In the genomic region with DNA sequence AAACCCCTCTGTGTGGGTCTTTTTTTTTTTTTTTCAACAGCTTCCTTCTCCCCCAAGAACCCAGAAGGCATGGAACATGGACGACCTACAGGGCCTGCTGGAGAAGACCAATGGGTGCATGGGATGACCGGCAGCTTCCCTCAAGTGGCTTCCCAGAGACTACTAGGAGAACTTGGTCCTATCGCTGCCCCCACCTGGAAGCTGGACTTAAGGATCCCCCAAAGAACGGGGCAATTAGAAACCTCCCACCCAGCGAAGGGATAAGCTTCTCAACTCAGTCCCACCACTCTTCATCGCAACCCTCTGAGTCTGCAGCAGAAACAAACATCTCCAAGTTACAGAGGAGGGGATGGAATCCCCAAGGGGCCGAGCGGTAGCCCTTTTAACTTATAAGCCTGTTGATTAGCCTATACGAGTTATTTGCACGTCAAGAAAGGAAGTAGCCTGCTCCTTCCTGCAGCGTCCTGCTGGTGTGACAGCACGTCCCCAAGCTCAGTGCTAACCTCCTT, we compare ENCODE assay signal across 8 cellular contexts. TPM values are rescaled to one million over a fixed set of nuclear protein-coding genes. Genes with fewer than 3 reads are reported as not detected.
A peak's percentile ranks its signal among the peaks of the same experiment; 100 is the strongest.
DNase-seq lines count a peak whose midpoint lies in the region; ATAC-seq and TF ChIP-seq lines count a peak whose summit lies in the region.

No MANE protein-coding gene starts in this region.

- H3K9me2 ChIP-seq in MM.1S (replicated peaks; ENCODE audit: insufficient read depth, low read length) = no peaks in the 10 kb centered on the region

- H3K27me3 Mint-ChIP-seq in Caco-2 (ENCODE audit: insufficient read depth, unreplicated experiment) = no peaks in the 10 kb centered on the region

- CTCF ChIA-PET in Caco-2 (lab: Charles Lee) = interaction anchor here (1.4 to 4.0 kb wide), 3 partner anchors 16 to 72 kb away, joined by 7 to 42 read pairs (median 29); a partner anchor contains a TSS

- H3K27ac ChIP-seq in MM.1S (ENCODE audit: low read length) (peak overlapping the region; percentile 51; the same call in 1 of the 2 replicates), ectodermal cell (ENCODE audit: insufficient read depth, low read depth, low read length, poor library complexity, severe bottlenecking) (no peak overlapping the region)

- TF ChIP-seq CTCF in Caco-2 (IDR thresholded peaks at IDR 0.05; ENCODE audit: insufficient read depth in 1 of 2, low read depth in 1 of 2, low read length in 1 of 2, severe bottlenecking in 1 of 2, unreplicated experiment in 1 of 2) (no peak), MM.1S (IDR thresholded peaks at IDR 0.05; ENCODE audit: low read length) (no peak)

- H3K4me3 ChIP-seq in Caco-2 (ENCODE audit: low read depth, low read length) (peak overlapping the region; percentile 73), MM.1S (ENCODE audit: low read length) (peak overlapping the region; percentile 86), ectodermal cell (ENCODE audit: insufficient read depth, low read depth, low read length) (peak overlapping the region; percentile 58), neuron (ENCODE audit: low read length) (peak overlapping the region; percentile 59)

- H3K4me1 ChIP-seq in Caco-2 (peaks cover 6% of the 10 kb centered on the region), MM.1S (ENCODE audit: low read length) (peaks cover 9% of the 10 kb centered on the region; the same call in 1 of the 2 replicates), ectodermal cell (ENCODE audit: control insufficient read depth, insufficient read depth, low read length) (peaks cover 16% of the 10 kb centered on the region), neuron (ENCODE audit: insufficient read depth, low read length) (peaks cover 14% of the 10 kb centered on the region)

- no peaks in the 10 kb centered on the region for H3K27me3 ChIP-seq in Caco-2 (replicated peaks; ENCODE audit: control insufficient read depth, insufficient read depth, low read length)
- H3K27me3 ChIP-seq in MM.1S (replicated peaks; ENCODE audit: insufficient read depth, low read length) = no peaks in the 10 kb centered on the region
- no peaks in the 10 kb centered on the region for H3K27me3 ChIP-seq in ectodermal cell (ENCODE audit: control insufficient read depth, insufficient read depth, low read length, poor library complexity, severe bottlenecking)
- H3K27me3 ChIP-seq in neuron (ENCODE audit: insufficient read depth, low read length) = no peaks in the 10 kb centered on the region

- intact Hi-C loops in Caco-2 (cut with micrococcal nuclease; ENCODE audit: unreplicated experiment) = no loop called here

- WGBS in ectodermal cell, 2 experiments = 23 to 28% methylated on average over 12 of the region's 12 CpGs

- TSS peak; percentile 58 for BruUV-seq in Caco-2 (replicated peaks; lab: Mats Ljungman, UMichigan)

- H3K36me3 Mint-ChIP-seq in Caco-2 (ENCODE audit: insufficient read depth, unreplicated experiment) = peaks cover 34% of the 10 kb centered on the region

- DNase-seq in Caco-2 (no peak), MM.1S (peak; percentile 16), NCI-H748 (lab: John Stamatoyannopoulos, UW; ENCODE audit: unreplicated experiment) (no peak), NCI-H146 (lab: John Stamatoyannopoulos, UW) (no peak), putamen (ENCODE audit: low spot score) (no peak)

- H3K4me3 Mint-ChIP-seq in Caco-2 (ENCODE audit: unreplicated experiment) = peak overlapping the region; percentile 94

- H3K79me2 ChIP-seq in MM.1S (ENCODE audit: low read length) = peaks cover 38% of the 10 kb centered on the region

- peak overlapping the region; percentile 78 for H3K4me2 ChIP-seq in MM.1S (ENCODE audit: low read depth, low read length)

- POLR2A ChIA-PET in Caco-2 (lab: Charles Lee) = interaction anchor here (3.9 kb wide), 1 partner anchor 16 kb away, joined by 82 read pairs; a partner anchor contains a TSS

- H2AFZ ChIP-seq in MM.1S (ENCODE audit: low read length) = 0 out of 2 replicates have a peak overlapping the region, but pooled peaks have one; percentile 29
- H2AFZ ChIP-seq in neuron (ENCODE audit: low read depth, low read length) = no peak overlapping the region

- H3F3A ChIP-seq in MM.1S (ENCODE audit: insufficient read depth, low read length) = peaks cover 10% of the 10 kb centered on the region; the same call in 1 of the 2 replicates

- peak overlapping the region; percentile 83; the same call in 1 of the 2 replicates for H3K9ac ChIP-seq in MM.1S (ENCODE audit: low read length)

- H3K36me3 ChIP-seq in Caco-2 (ENCODE audit: control insufficient read depth, insufficient read depth, low read length) = no peaks in the 10 kb centered on the region; the same call in 1 of the 2 replicates
- H3K36me3 ChIP-seq in MM.1S (replicated peaks; ENCODE audit: insufficient read depth, low read length) = 0 out of 2 replicates have a peak, but pooled peaks cover 5% of the 10 kb centered on the region
- peaks cover 17% of the 10 kb centered on the region for H3K36me3 ChIP-seq in ectodermal cell (ENCODE audit: control insufficient read depth, insufficient read depth, low read length)
- peaks cover 8% of the 10 kb centered on the region for H3K36me3 ChIP-seq in neuron (ENCODE audit: insufficient read depth, low read length)

- ATAC-seq in GM21786 (IDR thresholded peaks at IDR 0.05; ENCODE audit: unreplicated experiment) = no peak

- H3K9me3 ChIP-seq in Caco-2 (no peaks in the 10 kb centered on the region), MM.1S (replicated peaks; ENCODE audit: insufficient read depth, low read length) (no peaks in the 10 kb centered on the region), ectodermal cell (ENCODE audit: control insufficient read depth, low read length) (no peaks in the 10 kb centered on the region), neuron (ENCODE audit: low read length) (no peaks in the 10 kb centered on the region)

- no peaks in the 10 kb centered on the region for H3K9me3 Mint-ChIP-seq in Caco-2 (ENCODE audit: unreplicated experiment)

- peak overlapping the region; percentile 95 for H3K27ac Mint-ChIP-seq in Caco-2 (ENCODE audit: unreplicated experiment)

- H4K20me1 ChIP-seq in MM.1S (ENCODE audit: insufficient read depth, low read length) = no peaks in the 10 kb centered on the region

- peaks cover 11% of the 10 kb centered on the region for H3K4me1 Mint-ChIP-seq in Caco-2 (ENCODE audit: low read depth, unreplicated experiment)

RNA-seq across cellular contexts. Expression of a gene that starts 1.4 kb away (rescaled TPM):
- 41.1 and 42.3 TPM in 2 replicates for total RNA-seq in Caco-2 (2022)
- polyA plus RNA-seq in ectodermal cell (2013, experiment 1 of 4) = 67.5 TPM
- polyA plus RNA-seq in ectodermal cell (2013, experiment 2 of 4) = 70.2 TPM
- polyA plus RNA-seq in ectodermal cell (2013, experiment 3 of 4) = 64.8 TPM
- 68.6 TPM for polyA plus RNA-seq in ectodermal cell (2013, experiment 4 of 4)

RNA-seq across cellular contexts. Expression of a gene that starts 7.1 kb away (rescaled TPM):
- total RNA-seq in Caco-2 (2022) = 9.4 and 10.2 TPM in 2 replicates
- polyA plus RNA-seq in ectodermal cell (2013, experiment 1 of 4) = 7.6 TPM
- polyA plus RNA-seq in ectodermal cell (2013, experiment 2 of 4) = 11.6 TPM
- polyA plus RNA-seq in ectodermal cell (2013, experiment 3 of 4) = 8.1 TPM
- 9.6 TPM for polyA plus RNA-seq in ectodermal cell (2013, experiment 4 of 4)

RNA-seq across cellular contexts. Expression of a gene that starts 16.6 kb away (rescaled TPM):
- 313 TPM in 2 replicates for total RNA-seq in Caco-2 (2022)
- polyA plus RNA-seq in ectodermal cell (2013, experiment 1 of 4) = 211 TPM
- polyA plus RNA-seq in ectodermal cell (2013, experiment 2 of 4) = 185 TPM
- polyA plus RNA-seq in ectodermal cell (2013, experiment 3 of 4) = 240 TPM
- 262 TPM for polyA plus RNA-seq in ectodermal cell (2013, experiment 4 of 4)

RNA-seq across cellular contexts. Expression of a gene that starts 50.9 kb away (rescaled TPM):
- 0.82 and 0.86 TPM in 2 replicates for total RNA-seq in Caco-2 (2022)
- 0.52 TPM for polyA plus RNA-seq in ectodermal cell (2013, experiment 1 of 4)
- 0.25 TPM for polyA plus RNA-seq in ectodermal cell (2013, experiment 2 of 4)
- polyA plus RNA-seq in ectodermal cell (2013, experiment 3 of 4) = 0.53 TPM
- 0.69 TPM for polyA plus RNA-seq in ectodermal cell (2013, experiment 4 of 4)
